Comparison of ENCODE assay signal across 24 cellular contexts in the genomic region with DNA sequence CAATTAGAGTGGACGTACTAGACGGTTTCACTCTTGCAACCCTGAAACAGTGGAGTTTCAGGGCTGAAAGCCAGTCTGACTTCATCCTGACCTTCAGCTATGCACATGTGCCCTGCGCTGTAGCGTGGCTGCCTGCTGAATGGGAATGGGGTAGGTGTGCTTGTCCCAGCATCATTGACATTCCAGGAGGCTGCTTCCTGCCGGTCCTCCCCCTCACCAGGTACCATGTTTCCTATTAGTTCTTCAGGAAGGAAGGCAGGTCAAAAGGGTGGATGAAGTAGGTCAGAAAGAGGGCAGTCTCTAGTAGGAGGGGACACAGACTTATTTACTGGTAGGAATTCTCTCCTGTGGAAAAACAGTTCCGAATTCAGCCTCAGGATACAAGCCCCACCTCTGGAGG.
"Had no signal": no experiment of that assay in that cellular context is flagged by ENCODE, and none has a peak within 500 bp of the region (broad histone marks: within the 10 kb centered on the region; RNA-seq: fewer than 3 reads in every experiment).

No MANE protein-coding gene starts in this region.

- DNase-seq: activated CD4-positive, alpha-beta T cell treated with anti-CD3 and anti-CD28 coated beads for 36 hours; activated CD4-positive, alpha-beta T cell treated with anti-CD3 and anti-CD28 coated beads, Interleukin-2, amount 10 ng/mL, durations not matched to agents 7 days and 5 days; activated CD4-positive, alpha-beta T cell treated with anti-CD3 and anti-CD28 coated beads, Interleukin-2, amount 50 U/mL, for 48 hours; activated CD8-positive, alpha-beta T cell treated with anti-CD3 and anti-CD28 coated beads, Interleukin-2, amount 10 ng/mL, durations not matched to agents 7 days and 5 days; activated gamma-delta T cell; activated naive CD4-positive, alpha-beta T cell treated with Interleukin-2 at 50 U/mL for 16 hours; activated naive CD8-positive, alpha-beta T cell treated with anti-CD3 and anti-CD28 coated beads, Interleukin-2, amount 10 ng/mL, durations not matched to agents 7 days and 5 days; activated T-cell treated with anti-CD3 and anti-CD28 coated beads, Interleukin-2, amount 50 U/mL, for 24 hours; amygdala; Kasumi-1; MG63; MV-4-11; NCI-H1092; NCI-H1436 treated with DMSO at 0.1 percent for 48 hours; NCI-H1694 treated with DMSO at 0.1 percent for 48 hours; NCI-H2081; NCI-H345; NCI-H524 treated with DMSO at 0.1 percent for 48 hours; SHP77 treated with DMSO at 0.1 percent for 48 hours; SK-N-SH had no signal

- FAIRE-seq: TTC549 had no signal

- H3K27me3 ChIP-seq: ascending aorta, MG63, SJSA1 had no signal

- H3K9ac ChIP-seq: SK-N-SH had no signal

- H3K36me3 ChIP-seq: ascending aorta, cardiac muscle cell, MG63, SJSA1 had no signal

- H3K9me3 ChIP-seq: ascending aorta, MG63, SJSA1, SK-N-SH had no signal

- H3K27ac ChIP-seq: ascending aorta, cardiac muscle cell, SJSA1 had no signal

- H3K4me1 ChIP-seq: ascending aorta, SJSA1 had no signal

- H3K4me3 ChIP-seq: ascending aorta, cardiac muscle cell, MG63, SJSA1 had no signal

- H3K4me2 ChIP-seq: SK-N-SH had no signal
